In the genomic region with DNA sequence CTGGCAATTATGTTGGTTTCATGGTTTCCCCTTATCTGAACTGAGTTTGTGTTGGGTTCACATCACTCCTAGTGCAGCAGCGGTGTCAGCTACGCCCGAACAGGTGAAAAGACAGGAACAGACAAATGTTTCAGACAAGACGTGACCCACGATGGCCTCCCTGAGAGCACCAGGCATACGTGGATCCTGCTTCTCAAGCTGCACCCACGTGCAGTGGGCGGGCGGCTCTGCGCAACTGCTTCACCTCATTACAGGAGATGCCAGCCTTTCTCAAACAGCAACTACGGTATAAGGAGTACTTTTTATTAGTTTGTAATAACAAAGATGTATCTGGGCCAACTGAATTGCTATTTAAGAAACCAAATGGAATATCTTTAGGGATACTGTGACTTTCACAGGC, we compare ENCODE assay signal across 16 cellular contexts. TPM values are rescaled to one million over a fixed set of nuclear protein-coding genes. Genes with fewer than 3 reads are reported as not detected.
A peak's percentile ranks its signal among the peaks of the same experiment; 100 is the strongest.
DNase-seq lines count a peak whose midpoint lies in the region; ATAC-seq, FAIRE-seq and TF ChIP-seq lines count a peak whose summit lies in the region.
"Had no signal": no experiment of that assay in that cellular context is flagged by ENCODE, and none has a peak within 500 bp of the region (broad histone marks: within the 10 kb centered on the region; RNA-seq: fewer than 3 reads in every experiment).

No MANE protein-coding gene starts in this region.

- 99% methylated on average over 11 of the region's 11 CpGs for WGBS in GM12878 (ENCODE audit: insufficient coverage, insufficient replicate concordance, low lambda C conversion rate, missing lambda C conversion rate)

- SMC1A ChIA-PET in GM12878 (lab: Charles Lee; ENCODE audit: uncharacterized antibody, unreplicated experiment) = no interaction called here

- no peak overlapping the region for H2AFZ ChIP-seq in GM12878 (ENCODE audit: control insufficient read depth, low read depth, low read length)
- H2AFZ ChIP-seq: GM23338 had no signal

- no peaks in the 10 kb centered on the region for H4K20me1 ChIP-seq in GM12878 (ENCODE audit: control insufficient read depth, insufficient read depth)

- no peak for TF ChIP-seq RAD21 in GM12878 (IDR thresholded peaks at IDR 0.05; ENCODE audit: insufficient read depth, low read depth, low read length)

- BruUV-seq in GM12878 (replicated peaks; lab: Mats Ljungman, UMichigan) = TSS peak; percentile 31

- H3K9ac ChIP-seq in GM12878 (ENCODE audit: control insufficient read depth, insufficient read depth, low read length) = no peak overlapping the region
- H3K9ac ChIP-seq: BLaER1 treated with 17β-estradiol and CSF1 and Interleukin-3, amounts not matched to agents 10 nM and 100 nM had no signal

- DNase-seq in Right ventricle myocardium superior (no peak), cardiac septum (ENCODE audit: low spot score) (no peak), GM12878 (ENCODE audit: low read depth, low spot score) (no peak), left ventricle myocardium superior (peak; percentile 44), urothelium cell line (ENCODE audit: low spot score) (no peak), NCI-H82 (lab: John Stamatoyannopoulos, UW) (no peak)
- DNase-seq: 8988T; AML-193; CD4-positive, CD25-positive, alpha-beta regulatory T cell; DMS53; GF-D8; H7 had no signal

- peak; percentile 10 for ATAC-seq in Right ventricle myocardium superior (ENCODE audit: poor library complexity)
- no peak for ATAC-seq in GM12878
- ATAC-seq in left ventricle myocardium superior = peak; percentile 16
- no peak for ATAC-seq in HG03039 (IDR thresholded peaks at IDR 0.05; ENCODE audit: unreplicated experiment)
- ATAC-seq: GM23338 had no signal

- in situ Hi-C loops in GM12878 (cut with MboI) = no loop called here

- FAIRE-seq in GM12878 (lab: Jason Lieb, UNC) (no peak), urothelium cell line (lab: Jason Lieb, UNC) (peak; percentile 59)

- intact Hi-C loops in Right ventricle myocardium superior (cut with DNase I) = no loop called here
- intact Hi-C loops in cardiac septum (cut with DNase I) = no loop called here
- intact Hi-C loops in GM12878 (cut with micrococcal nuclease; ENCODE audit: unreplicated experiment) = no loop called here
- intact Hi-C loops in left ventricle myocardium superior (cut with micrococcal nuclease) = no loop called here

- no peak overlapping the region for H3K4me3 ChIP-seq in GM12878
- H3K4me3 ChIP-seq: BLaER1 treated with 17β-estradiol and CSF1 and Interleukin-3, amounts not matched to agents 10 nM and 100 nM; GM23338 had no signal

- no peak for TF ChIP-seq POLR2A in GM12878 (IDR thresholded peaks at IDR 0.05; ENCODE audit: low read depth, low read length)

- no peak overlapping the region for H3K4me2 ChIP-seq in GM12878 (ENCODE audit: control insufficient read depth, insufficient read depth)
- H3K4me2 ChIP-seq: BLaER1 treated with 17β-estradiol and CSF1 and Interleukin-3, amounts not matched to agents 10 nM and 100 nM; GM23338 had no signal

- no peaks in the 10 kb centered on the region for H3K4me1 ChIP-seq in GM12878 (ENCODE audit: control insufficient read depth, insufficient read depth, low read length)

- CTCF ChIA-PET in GM12878 (lab: Yijun Ruan, JAX) = no interaction called here

- H3K79me2 ChIP-seq in GM12878 (ENCODE audit: control insufficient read depth, insufficient read depth, low read length) = no peaks in the 10 kb centered on the region

- no peak for TF ChIP-seq EP300 in GM12878 (IDR thresholded peaks at IDR 0.05; ENCODE audit: borderline replicate concordance in 1 of 2, control insufficient read depth in 1 of 2, low read depth in 2 of 2, low read length in 2 of 2)

- RAD21 ChIA-PET in GM12878 (lab: Charles Lee; ENCODE audit: unreplicated experiment) = no interaction called here

- H3K27me3 ChIP-seq in GM12878 (replicated peaks in 1 of 2; ENCODE audit: control insufficient read depth in 2 of 2, insufficient read depth in 2 of 2, low read length in 1 of 2) = no peaks in the 10 kb centered on the region
- H3K27me3 ChIP-seq: BLaER1 treated with 17β-estradiol and CSF1 and Interleukin-3, amounts not matched to agents 10 nM and 100 nM had no signal

- H3K36me3 ChIP-seq in GM12878 (ENCODE audit: control insufficient read depth in 2 of 2, insufficient read depth in 2 of 2, low read length in 1 of 2) = peaks cover 12 to 22% of the 10 kb centered on the region in 2 experiments

- POLR2A ChIA-PET in GM12878 (lab: Charles Lee) = interaction anchor here (0.5 kb wide), 1 partner anchor 88 kb away, joined by 4 read pairs; no protein-coding TSS in a partner anchor

- no peak overlapping the region for H3K27ac ChIP-seq in GM12878 (ENCODE audit: control insufficient read depth, insufficient read depth)
- H3K27ac ChIP-seq: BLaER1 treated with 17β-estradiol and CSF1 and Interleukin-3, amounts not matched to agents 10 nM and 100 nM had no signal

- no peak for TF ChIP-seq CTCF in GM12878 (IDR thresholded peaks at IDR 0.05 in 2 of 3, conservative IDR thresholded peaks at IDR 0.05 in 1 of 3; ENCODE audit: control insufficient read depth in 2 of 3, extremely low read depth in 1 of 3, insufficient read depth in 1 of 3, low read depth in 3 of 3, low read length in 3 of 3)

- no peaks in the 10 kb centered on the region for H3K9me3 ChIP-seq in GM12878 (replicated peaks; ENCODE audit: control insufficient read depth, insufficient read depth, low read length)
- H3K9me3 ChIP-seq: BLaER1 treated with 17β-estradiol and CSF1 and Interleukin-3, amounts not matched to agents 10 nM and 100 nM had no signal

TF ChIP-seq in GM12878, 131 proteins besides CTCF, POLR2A, EP300 and RAD21 (continues in another document):
- TF ChIP-seq, protein P1, sequence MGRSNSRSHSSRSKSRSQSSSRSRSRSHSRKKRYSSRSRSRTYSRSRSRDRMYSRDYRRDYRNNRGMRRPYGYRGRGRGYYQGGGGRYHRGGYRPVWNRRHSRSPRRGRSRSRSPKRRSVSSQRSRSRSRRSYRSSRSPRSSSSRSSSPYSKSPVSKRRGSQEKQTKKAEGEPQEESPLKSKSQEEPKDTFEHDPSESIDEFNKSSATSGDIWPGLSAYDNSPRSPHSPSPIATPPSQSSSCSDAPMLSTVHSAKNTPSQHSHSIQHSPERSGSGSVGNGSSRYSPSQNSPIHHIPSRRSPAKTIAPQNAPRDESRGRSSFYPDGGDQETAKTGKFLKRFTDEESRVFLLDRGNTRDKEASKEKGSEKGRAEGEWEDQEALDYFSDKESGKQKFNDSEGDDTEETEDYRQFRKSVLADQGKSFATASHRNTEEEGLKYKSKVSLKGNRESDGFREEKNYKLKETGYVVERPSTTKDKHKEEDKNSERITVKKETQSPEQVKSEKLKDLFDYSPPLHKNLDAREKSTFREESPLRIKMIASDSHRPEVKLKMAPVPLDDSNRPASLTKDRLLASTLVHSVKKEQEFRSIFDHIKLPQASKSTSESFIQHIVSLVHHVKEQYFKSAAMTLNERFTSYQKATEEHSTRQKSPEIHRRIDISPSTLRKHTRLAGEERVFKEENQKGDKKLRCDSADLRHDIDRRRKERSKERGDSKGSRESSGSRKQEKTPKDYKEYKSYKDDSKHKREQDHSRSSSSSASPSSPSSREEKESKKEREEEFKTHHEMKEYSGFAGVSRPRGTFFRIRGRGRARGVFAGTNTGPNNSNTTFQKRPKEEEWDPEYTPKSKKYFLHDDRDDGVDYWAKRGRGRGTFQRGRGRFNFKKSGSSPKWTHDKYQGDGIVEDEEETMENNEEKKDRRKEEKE (IDR thresholded peaks at IDR 0.05) = no peak
- TF ChIP-seq POU2F2 (IDR thresholded peaks at IDR 0.05; ENCODE audit: borderline replicate concordance, low read depth, low read length) (no peak), TCF3 (IDR thresholded peaks at IDR 0.05; ENCODE audit: borderline replicate concordance, insufficient read depth, low read depth, low read length) (no peak), ESRRA (IDR thresholded peaks at IDR 0.05; ENCODE audit: low read length) (no peak), RB1 (IDR thresholded peaks at IDR 0.05; ENCODE audit: borderline replicate concordance) (no peak)

RNA-seq across cellular contexts. Expression of a gene that starts 32.8 kb away (rescaled TPM):
- total RNA-seq in Right ventricle myocardium superior (0.78 TPM), cardiac septum (not detected), GM12878 (2014; rRNA removed) (not detected in 2 replicates), GM12878 (2014; rRNA removed; fragmentation: Illumina TruSeq; extraction: Trizol) (not detected in 2 replicates), GM12878 (2021) (not detected in 2 replicates), left ventricle myocardium superior (2.0 TPM)
- total RNA-seq in GM12878 (2013; cell fraction: nucleolus; rRNA removed) = not detected in 2 replicates
- polyA plus RNA-seq in GM12878 (2011; ENCODE audit: low read depth) = not detected
- polyA plus RNA-seq in GM12878 (2011; rRNA removed) (not detected in 2 replicates), GM12878 (2014; fragmentation: Illumina TruSeq; extraction: Trizol) (not detected in 2 replicates), GM12878 (2014; fragmentation: Nextera tagmentation; extraction: Ambion mirVana) (not detected), GM12878 (2014; rRNA removed) (not detected in 2 replicates), GM12878 (2016; fragmentation: Nextera tagmentation; extraction: Ambion mirVana) (not detected)
- polyA plus RNA-seq in GM12878 (2011; cell fraction: cytosol; rRNA removed) = not detected in 2 replicates
- polyA plus RNA-seq in GM12878 (2011; cell fraction: nucleus; rRNA removed) = not detected in 2 replicates
- polyA plus RNA-seq in GM12878 (2012) = not detected in 2 replicates
- polyA minus RNA-seq in GM12878 (2011; rRNA and poly(A)+ RNA removed) = not detected in 2 replicates
- polyA minus RNA-seq in GM12878 (2011; cell fraction: cytosol; rRNA and poly(A)+ RNA removed) = not detected in 2 replicates
- not detected in 2 replicates for polyA minus RNA-seq in GM12878 (2011; cell fraction: nucleus; rRNA and poly(A)+ RNA removed)
- total RNA-seq: CD4-positive, CD25-positive, alpha-beta regulatory T cell; GM23338; H7; HT-29 had no signal
- polyA plus RNA-seq: CD4-positive, CD25-positive, alpha-beta regulatory T cell; GM23338 had no signal

RNA-seq across cellular contexts. Expression of a gene that starts 41.4 kb away (rescaled TPM):
- total RNA-seq in Right ventricle myocardium superior (67.3 TPM), cardiac septum (53.2 TPM), GM12878 (2014; rRNA removed) (37.5 and 39.5 TPM in 2 replicates), GM12878 (2014; rRNA removed; fragmentation: Illumina TruSeq; extraction: Trizol) (21.9 and 23.7 TPM in 2 replicates), GM12878 (2021) (28.1 and 37.5 TPM in 2 replicates), left ventricle myocardium superior (80.8 TPM)
- 193 and 215 TPM in 2 replicates for total RNA-seq in GM12878 (2013; cell fraction: nucleolus; rRNA removed)
- polyA plus RNA-seq in GM12878 (2011; ENCODE audit: low read depth) = 16.7 TPM
- polyA plus RNA-seq in GM12878 (2011; rRNA removed) (39.5 and 43.9 TPM in 2 replicates), GM12878 (2014; fragmentation: Illumina TruSeq; extraction: Trizol) (24.9 and 28.7 TPM in 2 replicates), GM12878 (2014; fragmentation: Nextera tagmentation; extraction: Ambion mirVana) (1 to 10 TPM; 1.3 to 3.3 TPM), GM12878 (2014; rRNA removed) (33.8 and 34.6 TPM in 2 replicates), GM12878 (2016; fragmentation: Nextera tagmentation; extraction: Ambion mirVana) (10 to 100 TPM; 35.9 to 37.4 TPM)
- polyA plus RNA-seq in GM12878 (2011; cell fraction: cytosol; rRNA removed) = 31.3 and 41.1 TPM in 2 replicates
- 117 and 119 TPM in 2 replicates for polyA plus RNA-seq in GM12878 (2011; cell fraction: nucleus; rRNA removed)
- polyA plus RNA-seq in GM12878 (2012) = 27.7 and 30.7 TPM in 2 replicates
- 63.2 and 68.7 TPM in 2 replicates for polyA minus RNA-seq in GM12878 (2011; rRNA and poly(A)+ RNA removed)
- 17.4 and 20.7 TPM in 2 replicates for polyA minus RNA-seq in GM12878 (2011; cell fraction: cytosol; rRNA and poly(A)+ RNA removed)
- polyA minus RNA-seq in GM12878 (2011; cell fraction: nucleus; rRNA and poly(A)+ RNA removed) = 88.0 and 117 TPM in 2 replicates

Comparison
In these comparisons a context has a peak if more than half of its experiments do, and no peak if none do; other contexts are left out.
1. ATAC-seq: peak in Right ventricle myocardium superior (single experiment) and left ventricle myocardium superior (single experiment); none in GM12878 (single experiment) and HG03039 (single experiment).